Comparison of ENCODE assay signal across 21 cellular contexts in the genomic region with DNA sequence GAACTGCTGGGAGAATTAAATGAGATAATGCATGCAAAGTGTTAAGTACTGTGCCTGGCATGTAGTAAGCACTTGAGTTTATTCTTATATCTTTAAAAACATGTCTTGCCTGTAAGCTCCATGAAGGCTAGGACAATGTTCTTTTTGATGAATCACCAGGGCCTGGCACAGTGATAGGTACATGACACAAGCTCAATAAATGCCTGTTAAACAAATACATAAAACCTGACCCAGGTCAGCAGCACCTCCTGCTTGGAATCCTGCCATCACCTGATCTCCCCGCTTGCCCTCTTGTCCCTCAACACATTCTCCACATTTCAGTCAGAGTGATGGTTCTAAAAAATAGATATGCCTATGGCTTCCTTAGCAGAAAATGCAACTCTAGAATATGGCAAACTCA.
DNase-seq lines count a peak whose midpoint lies in the region; ATAC-seq, FAIRE-seq and TF ChIP-seq lines count a peak whose summit lies in the region.
"Had no signal": no experiment of that assay in that cellular context is flagged by ENCODE, and none has a peak within 500 bp of the region (broad histone marks: within the 10 kb centered on the region; RNA-seq: fewer than 3 reads in every experiment).

No MANE protein-coding gene starts in this region.

- peak overlapping the region; percentile 58 for H2AFZ ChIP-seq in K562 (ENCODE audit: low read depth, low read length)
- H2AFZ ChIP-seq: neural progenitor cell had no signal

- BruUV-seq in K562 (replicated peaks; lab: Mats Ljungman, UMichigan), result no TSS peak

- H4K20me1 ChIP-seq in K562 (replicated peaks; ENCODE audit: control insufficient read depth, insufficient read depth, low read length), result no peaks in the 10 kb centered on the region

- POLR2A ChIA-PET in K562 (lab: Yijun Ruan, JAX), result interaction anchor here (0.9 to 1.8 kb wide), 2 partner anchors 12 to 19 kb away, joined by 4 to 6 read pairs; no protein-coding TSS in a partner anchor
- POLR2A ChIA-PET in naive thymus-derived CD4-positive, alpha-beta T cell (lab: Charles Lee), result no interaction called here

- H3K4me3 ChIP-seq in K562, result no peak overlapping the region
- H3K4me3 ChIP-seq in small intestine (ENCODE audit: low read depth in 1 of 2, low read length in 2 of 2), result no peak overlapping the region
- no peak overlapping the region for H3K4me3 ChIP-seq in naive thymus-derived CD4-positive, alpha-beta T cell (ENCODE audit: low read length)
- no peak overlapping the region for H3K4me3 ChIP-seq in adrenal gland
- H3K4me3 ChIP-seq: esophagus squamous epithelium, neural progenitor cell had no signal

- in situ Hi-C loops in K562 (cut with MboI), result no loop called here

- no peaks in the 10 kb centered on the region for H3K27me3 Mint-ChIP-seq in naive thymus-derived CD4-positive, alpha-beta T cell
- H3K27me3 Mint-ChIP-seq: activated T-cell treated with anti-CD3 and anti-CD28 coated beads, Interleukin-2, amount 50 U/mL, for 24 hours; stimulated activated naive CD8-positive, alpha-beta T cell treated with anti-CD3 and anti-CD28 coated beads, Interleukin-15, amount 100 ng/mL, for 72 hours had no signal

- ATAC-seq in K562, result no peak
- no peak for ATAC-seq in naive thymus-derived CD4-positive, alpha-beta T cell
- ATAC-seq: Panc1; stimulated activated naive CD8-positive, alpha-beta T cell treated with anti-CD3 and anti-CD28 coated beads, Interleukin-15, amount 100 ng/mL, for 72 hours had no signal

- no peaks in the 10 kb centered on the region for H3K79me2 ChIP-seq in K562 (ENCODE audit: control insufficient read depth, insufficient read depth, low read length)

- H3K4me2 ChIP-seq in K562 (ENCODE audit: insufficient read depth, low read length), result no peak overlapping the region
- H3K4me2 ChIP-seq: neural progenitor cell, SK-N-SH had no signal

- H3K4me1 Mint-ChIP-seq in naive thymus-derived CD4-positive, alpha-beta T cell, result peaks cover 4 to 26% (median 15%) of the 10 kb centered on the region in 7 donors
- H3K4me1 Mint-ChIP-seq: neural progenitor cell had no signal

- H3K27ac Mint-ChIP-seq in naive thymus-derived CD4-positive, alpha-beta T cell, result peak overlapping the region in 1 of 9 donors; percentile 26
- H3K27ac Mint-ChIP-seq: activated T-cell treated with anti-CD3 and anti-CD28 coated beads, Interleukin-2, amount 50 U/mL, for 24 hours; neural progenitor cell; progenitor cell of endocrine pancreas; stimulated activated naive CD8-positive, alpha-beta T cell treated with anti-CD3 and anti-CD28 coated beads, Interleukin-15, amount 100 ng/mL, for 72 hours; type B pancreatic cell had no signal

- H3K4me3 Mint-ChIP-seq in naive thymus-derived CD4-positive, alpha-beta T cell, result no peak overlapping the region
- H3K4me3 Mint-ChIP-seq: activated T-cell treated with anti-CD3 and anti-CD28 coated beads, Interleukin-2, amount 50 U/mL, for 24 hours; neural progenitor cell; stimulated activated naive CD8-positive, alpha-beta T cell treated with anti-CD3 and anti-CD28 coated beads, Interleukin-15, amount 100 ng/mL, for 72 hours; type B pancreatic cell had no signal

- H3K9me3 ChIP-seq in K562 (replicated peaks; ENCODE audit: control insufficient read depth, insufficient read depth, low read depth, low read length) (no peaks in the 10 kb centered on the region), small intestine (ENCODE audit: control insufficient read depth, low read depth) (no peaks in the 10 kb centered on the region), adrenal gland (replicated peaks in 1 of 3) (no peaks in the 10 kb centered on the region)
- H3K9me3 ChIP-seq in naive thymus-derived CD4-positive, alpha-beta T cell (ENCODE audit: control insufficient read depth in 2 of 3, low read length in 3 of 3), result no peaks in the 10 kb centered on the region
- H3K9me3 ChIP-seq: esophagus squamous epithelium, SK-N-SH had no signal

- DNase-seq in LoVo (ENCODE audit: low spot score), result peak; percentile 60
- DNase-seq in K562 (ENCODE audit: extremely low read depth in 1 of 4, low spot score in 3 of 4), result no peak
- peak; percentile 23 for DNase-seq in iris pigment epithelial cell (ENCODE audit: low read depth)
- peak; percentile 83 for DNase-seq in small intestine
- no peak for DNase-seq in NCI-H1105 treated with DMSO at 0.1 percent for 48 hours (lab: John Stamatoyannopoulos, UW)
- DNase-seq in naive thymus-derived CD4-positive, alpha-beta T cell, result no peak
- no peak for DNase-seq in adrenal gland
- DNase-seq: activated naive CD4-positive, alpha-beta T cell treated with Interleukin-2 at 50 U/mL for 16 hours; activated T-cell treated with anti-CD3 and anti-CD28 coated beads, Interleukin-2, amount 50 U/mL, for 24 hours; AML-193; caudate nucleus; esophagus squamous epithelium; NCI-H774; SK-N-SH; stimulated activated CD4-positive, alpha-beta T cell treated with anti-CD3 and anti-CD28 coated beads, Interleukin-4, amount 100 ng/mL, for 24 hours; stimulated activated naive CD8-positive, alpha-beta T cell treated with anti-CD3 and anti-CD28 coated beads, Interleukin-15, amount 100 ng/mL, for 72 hours; T-helper 9 cell had no signal

- TF ChIP-seq CTCF in K562 (IDR thresholded peaks at IDR 0.05 in 2 of 3, conservative IDR thresholded peaks at IDR 0.05 in 1 of 3; ENCODE audit: insufficient read depth in 2 of 3, low read depth in 1 of 3, low read length in 3 of 3), result no peak
- TF ChIP-seq CTCF in adrenal gland (IDR thresholded peaks at IDR 0.05), result no peak

- 29% methylated on average over 1 of the region's 1 CpG for WGBS in K562 (ENCODE audit: insufficient coverage, low coverage, missing lambda C conversion rate)
- 26 to 69% (median 47%) methylated on average over 1 of the region's 1 CpG for WGBS in small intestine, 3 donors
- WGBS in adrenal gland, 4 donors, result 73 to 96% (median 93%) methylated on average over 1 of the region's 1 CpG

- H3K27ac ChIP-seq in K562 (ENCODE audit: extremely low read depth, low read depth, low read length) (no peak overlapping the region; the same call in 2 of the 3 replicates), small intestine (ENCODE audit: low read depth in 1 of 2, low read length in 1 of 2) (no peak overlapping the region), adrenal gland (no peak overlapping the region)
- H3K27ac ChIP-seq in naive thymus-derived CD4-positive, alpha-beta T cell (ENCODE audit: low read depth, low read length), result no peak overlapping the region
- H3K27ac ChIP-seq: neural progenitor cell had no signal

- H3K27me3 ChIP-seq in K562 (ENCODE audit: control insufficient read depth in 2 of 2, insufficient read depth in 2 of 2, low read length in 2 of 2) (no peaks in the 10 kb centered on the region), small intestine (ENCODE audit: control insufficient read depth in 2 of 2, insufficient read depth in 2 of 2, low read length in 2 of 2) (no peaks in the 10 kb centered on the region), adrenal gland (no peaks in the 10 kb centered on the region)
- H3K27me3 ChIP-seq in naive thymus-derived CD4-positive, alpha-beta T cell (ENCODE audit: control insufficient read depth in 2 of 2, insufficient read depth in 2 of 2, low read length in 2 of 2), result no peaks in the 10 kb centered on the region
- H3K27me3 ChIP-seq: esophagus squamous epithelium, neural progenitor cell had no signal

- no peak for TF ChIP-seq EP300 in K562 (IDR thresholded peaks at IDR 0.05; ENCODE audit: low read length)

- CTCF ChIA-PET in K562 (lab: Yijun Ruan, JAX; ENCODE audit: low intra/inter-chr PET ratio), result no interaction called here
- CTCF ChIA-PET in naive thymus-derived CD4-positive, alpha-beta T cell (lab: Charles Lee), result interaction anchor here (0.7 to 0.9 kb wide), 2 partner anchors 92 to 181 kb away, joined by 3 read pairs; no protein-coding TSS in a partner anchor

- TF ChIP-seq POLR2A in K562 (conservative IDR thresholded peaks at IDR 0.05), result no peak
- no peak for TF ChIP-seq POLR2A in adrenal gland (IDR thresholded peaks at IDR 0.05)

- FAIRE-seq in K562 (lab: Jason Lieb, UNC) (no peak), small intestine (lab: Jason Lieb, UNC) (no peak)

- H3K9me3 Mint-ChIP-seq in naive thymus-derived CD4-positive, alpha-beta T cell, result peaks cover 0 to 5% (median 0%) of the 10 kb centered on the region in 11 donors
- H3K9me3 Mint-ChIP-seq: activated T-cell treated with anti-CD3 and anti-CD28 coated beads, Interleukin-2, amount 50 U/mL, for 24 hours; neural progenitor cell; stimulated activated naive CD8-positive, alpha-beta T cell treated with anti-CD3 and anti-CD28 coated beads, Interleukin-15, amount 100 ng/mL, for 72 hours; type B pancreatic cell had no signal

- intact Hi-C loops in K562 (cut with micrococcal nuclease) (no loop called here), adrenal gland (cut with DNase I) (no loop called here)
- intact Hi-C loops in naive thymus-derived CD4-positive, alpha-beta T cell (cut with micrococcal nuclease), result no loop called here

- H3K36me3 Mint-ChIP-seq in naive thymus-derived CD4-positive, alpha-beta T cell, result no peaks in the 10 kb centered on the region
- H3K36me3 Mint-ChIP-seq: neural progenitor cell, type B pancreatic cell had no signal

- H3K36me3 ChIP-seq in K562 (ENCODE audit: control insufficient read depth, insufficient read depth, low read length) (no peaks in the 10 kb centered on the region), small intestine (ENCODE audit: control insufficient read depth in 2 of 2, insufficient read depth in 2 of 2, low read length in 2 of 2) (no peaks in the 10 kb centered on the region), adrenal gland (replicated peaks in 1 of 2) (no peaks in the 10 kb centered on the region)
- no peaks in the 10 kb centered on the region for H3K36me3 ChIP-seq in naive thymus-derived CD4-positive, alpha-beta T cell (ENCODE audit: control insufficient read depth in 2 of 3, insufficient read depth in 3 of 3, low read length in 3 of 3)
- H3K36me3 ChIP-seq: esophagus squamous epithelium, neural progenitor cell had no signal

- peaks cover 18 to 52% of the 10 kb centered on the region in 2 experiments; a peak in 4 of 5 replicates for H3K4me1 ChIP-seq in K562 (replicated peaks in 1 of 2; ENCODE audit: control insufficient read depth in 2 of 2, insufficient read depth in 2 of 2, low read length in 2 of 2)
- H3K4me1 ChIP-seq in small intestine (ENCODE audit: control insufficient read depth in 2 of 2, insufficient read depth in 1 of 2, low read depth in 1 of 2, low read length in 1 of 2), result peaks cover 0 to 6% of the 10 kb centered on the region in 2 donors
- no peaks in the 10 kb centered on the region for H3K4me1 ChIP-seq in naive thymus-derived CD4-positive, alpha-beta T cell (ENCODE audit: control insufficient read depth in 2 of 2, insufficient read depth in 2 of 2, low read length in 2 of 2)
- peaks cover 0 to 6% of the 10 kb centered on the region in 2 donors for H3K4me1 ChIP-seq in adrenal gland (replicated peaks in 1 of 2)
- H3K4me1 ChIP-seq: neural progenitor cell had no signal

- H3K9me1 ChIP-seq in K562 (ENCODE audit: control insufficient read depth, insufficient read depth, low read length), result no peaks in the 10 kb centered on the region

- TF ChIP-seq RAD21 in K562 (CRISPR knock-in tag; conservative IDR thresholded peaks at IDR 0.05 in 1 of 2, IDR thresholded peaks at IDR 0.05 in 1 of 2), result no peak

- H3K9ac ChIP-seq in K562 (ENCODE audit: insufficient read depth in 1 of 2, low read depth in 2 of 2, low read length in 2 of 2), result no peak overlapping the region
- H3K9ac ChIP-seq: neural progenitor cell, SK-N-SH had no signal

Comparison
In these comparisons a context has a peak if more than half of its experiments do, and no peak if none do; other contexts are left out.
1. DNase-seq: peak in LoVo (single experiment), iris pigment epithelial cell (single experiment) and small intestine (single experiment); none in K562 (0 of 4), NCI-H1105 treated with DMSO at 0.1 percent for 48 hours (single experiment), naive thymus-derived CD4-positive, alpha-beta T cell (0 of 9) and adrenal gland (0 of 7).